ENCODE assay signal across 13 cellular contexts in the genomic region with DNA sequence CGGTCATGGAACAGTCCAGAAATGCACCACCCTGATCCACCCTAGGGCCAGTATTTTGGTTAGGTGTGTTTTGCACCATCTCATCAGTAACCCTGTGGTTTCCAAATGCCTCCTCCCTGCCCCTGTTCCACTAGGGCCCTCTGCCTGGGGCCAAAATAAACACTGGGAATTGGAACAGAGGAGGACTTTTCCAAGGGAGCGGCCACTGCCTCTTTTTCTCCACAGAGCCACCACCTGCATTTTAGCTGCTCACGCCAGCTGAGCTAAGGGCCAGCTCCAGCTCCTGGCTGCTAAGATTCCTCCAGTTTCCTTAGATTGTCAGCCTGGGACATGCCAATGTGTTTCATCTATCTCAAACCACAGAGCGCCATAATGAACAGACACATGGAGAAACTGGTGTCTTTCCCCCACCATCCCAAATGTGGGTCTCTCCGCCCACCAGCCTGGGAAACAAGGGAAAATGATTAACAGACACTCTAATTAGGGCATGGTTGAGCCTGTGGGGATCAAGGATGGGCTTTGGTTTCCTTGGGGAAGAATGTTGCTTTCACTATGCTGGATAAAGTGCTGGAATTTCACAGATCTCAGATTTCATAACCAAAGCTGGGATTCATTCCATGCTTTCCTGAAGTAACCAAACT. TPM values are rescaled to one million over a fixed set of nuclear protein-coding genes. Genes with fewer than 3 reads are reported as not detected.
DNase-seq lines count a peak whose midpoint lies in the region; ATAC-seq, FAIRE-seq and TF ChIP-seq lines count a peak whose summit lies in the region.
"Had no signal": no experiment of that assay in that cellular context is flagged by ENCODE, and none has a peak within 500 bp of the region (broad histone marks: within the 10 kb centered on the region; RNA-seq: fewer than 3 reads in every experiment).

No MANE protein-coding gene starts in this region.

- POLR2A ChIA-PET in MCF 10A (lab: Yijun Ruan, JAX): interaction anchor here (0.7 to 8.4 kb wide), 21 partner anchors 8 to 802 kb away, joined by 3 to 61 read pairs (median 4); no protein-coding TSS in a partner anchor

- DNase-seq in GM23248 (peak; percentile 55), MCF 10A (ENCODE audit: unreplicated experiment) (peak; percentile 86), hepatic stellate cell (ENCODE audit: low spot score) (peak; percentile 49), smooth muscle cell (lab: John Stamatoyannopoulos, UW; ENCODE audit: unreplicated experiment) (no peak), RCC 7860 (ENCODE audit: low spot score) (no peak), ecto neural progenitor cell (ENCODE audit: low spot score) (no peak), NCI-H1417 treated with DMSO at 0.1 percent for 48 hours (lab: John Stamatoyannopoulos, UW) (no peak)
- DNase-seq: Kasumi-1; naive thymus-derived CD4-positive, alpha-beta T cell; NCI-H524 treated with DMSO at 0.1 percent for 48 hours; stimulated activated CD4-positive, alpha-beta T cell treated with anti-CD3 and anti-CD28 coated beads, Interleukin-4, amount 100 ng/mL, for 1 hour; testis had no signal

- CTCF ChIA-PET in MCF 10A (lab: Yijun Ruan, JAX): interaction anchor here (0.5 to 15.6 kb wide), 10 partner anchors 9 to 171 kb away, joined by 3 to 264 read pairs (median 4); no protein-coding TSS in a partner anchor

- H3K36me3 ChIP-seq in GM23248 (ENCODE audit: low read depth) (no peaks in the 10 kb centered on the region), smooth muscle cell (ENCODE audit: low read depth) (no peaks in the 10 kb centered on the region)

- H3K79me2 ChIP-seq in GM23248 (ENCODE audit: insufficient read depth) (no peaks in the 10 kb centered on the region), smooth muscle cell (ENCODE audit: low read depth) (no peaks in the 10 kb centered on the region)

- no peak for FAIRE-seq in RCC 7860 (lab: Jason Lieb, UNC)

- no TSS peak for BruUV-seq in MCF 10A (replicated peaks; lab: Mats Ljungman, UMichigan)

- no peaks in the 10 kb centered on the region for H3K9me3 Mint-ChIP-seq in MCF 10A (ENCODE audit: unreplicated experiment)
- H3K9me3 Mint-ChIP-seq: naive thymus-derived CD4-positive, alpha-beta T cell had no signal

- in situ Hi-C loops in GM23248 (cut with MboI): loop anchor here (25.0 kb wide), 1 partner anchor 777 kb away; the partner anchor contains the start of gene AKR1E2

- ATAC-seq in GM18520 (IDR thresholded peaks at IDR 0.05; ENCODE audit: unreplicated experiment): no peak
- ATAC-seq: naive thymus-derived CD4-positive, alpha-beta T cell had no signal

- H3K4me2 ChIP-seq in GM23248 (ENCODE audit: unreplicated experiment) (peak overlapping the region; percentile 64), smooth muscle cell (peak overlapping the region; percentile 3)

- H3K9ac ChIP-seq in GM23248 (no peak overlapping the region), smooth muscle cell (ENCODE audit: low read depth) (no peak overlapping the region)

- H3K36me3 Mint-ChIP-seq in MCF 10A (ENCODE audit: insufficient read depth, unreplicated experiment): peaks cover 5% of the 10 kb centered on the region
- H3K36me3 Mint-ChIP-seq: naive thymus-derived CD4-positive, alpha-beta T cell had no signal

- H4K20me1 ChIP-seq in GM23248 (ENCODE audit: insufficient read depth): no peaks in the 10 kb centered on the region
- H4K20me1 ChIP-seq in smooth muscle cell (ENCODE audit: low read depth): no peaks in the 10 kb centered on the region

- no peaks in the 10 kb centered on the region for H3K9me3 ChIP-seq in GM23248 (ENCODE audit: low read depth)
- no peaks in the 10 kb centered on the region for H3K9me3 ChIP-seq in smooth muscle cell (replicated peaks; ENCODE audit: low read depth)
- H3K9me3 ChIP-seq: testis had no signal

- H3K27me3 ChIP-seq in GM23248 (replicated peaks; ENCODE audit: insufficient read depth): no peaks in the 10 kb centered on the region
- no peaks in the 10 kb centered on the region for H3K27me3 ChIP-seq in smooth muscle cell (ENCODE audit: low read depth)
- H3K27me3 ChIP-seq: testis had no signal

- H3K27ac Mint-ChIP-seq in MCF 10A (ENCODE audit: low read depth, unreplicated experiment): peak overlapping the region; percentile 93
- H3K27ac Mint-ChIP-seq: naive thymus-derived CD4-positive, alpha-beta T cell had no signal

- peak overlapping the region; percentile 19 for H3K4me3 Mint-ChIP-seq in MCF 10A (ENCODE audit: unreplicated experiment)
- H3K4me3 Mint-ChIP-seq: naive thymus-derived CD4-positive, alpha-beta T cell had no signal

- H3F3A ChIP-seq in GM23248 (ENCODE audit: insufficient read depth) (peaks cover 11% of the 10 kb centered on the region; the same call in 1 of the 2 replicates), smooth muscle cell (ENCODE audit: low read depth) (no peaks in the 10 kb centered on the region)

- H3K4me3 ChIP-seq in GM23248 (peak overlapping the region; percentile 44), smooth muscle cell (no peak overlapping the region)
- H3K4me3 ChIP-seq: testis had no signal

- H3K27ac ChIP-seq in GM23248 (peak overlapping the region; percentile 43), smooth muscle cell (ENCODE audit: low read depth) (peak overlapping the region; percentile 15)
- H3K27ac ChIP-seq: testis had no signal

- intact Hi-C loops in MCF 10A (cut with micrococcal nuclease): no loop called here

- 55 to 63% methylated on average over 5 of the region's 5 CpGs for WGBS in GM23248 (ENCODE audit: low coverage in 1 of 2, low lambda C conversion rate in 2 of 2, missing lambda C conversion rate in 2 of 2), 2 experiments
- 47% methylated on average over 5 of the region's 5 CpGs for WGBS in smooth muscle cell (ENCODE audit: low lambda C conversion rate)

- TF ChIP-seq CTCF in MCF 10A (IDR thresholded peaks at IDR 0.05; ENCODE audit: unreplicated experiment): no peak
- TF ChIP-seq CTCF in smooth muscle cell (IDR thresholded peaks at IDR 0.05; ENCODE audit: borderline replicate concordance, insufficient read depth, poor library complexity, severe bottlenecking): no peak

- no peaks in the 10 kb centered on the region for H3K9me2 ChIP-seq in GM23248 (ENCODE audit: insufficient read depth)

- H3K4me1 ChIP-seq in GM23248 (ENCODE audit: insufficient read depth) (peaks cover 42% of the 10 kb centered on the region), smooth muscle cell (ENCODE audit: low read depth) (peaks cover 9% of the 10 kb centered on the region)

- no peaks in the 10 kb centered on the region for H3K27me3 Mint-ChIP-seq in MCF 10A (ENCODE audit: insufficient read depth, unreplicated experiment)

- H2AFZ ChIP-seq in GM23248 (peak overlapping the region; percentile 13; the same call in 1 of the 2 replicates), smooth muscle cell (ENCODE audit: low read depth) (no peak overlapping the region)

- H3K4me1 Mint-ChIP-seq in MCF 10A (ENCODE audit: insufficient read depth, unreplicated experiment): peaks cover 72% of the 10 kb centered on the region
- H3K4me1 Mint-ChIP-seq: naive thymus-derived CD4-positive, alpha-beta T cell had no signal

RNA-seq across cellular contexts. Expression of gene ASB13, which starts 52.2 kb away (rescaled TPM):
- total RNA-seq in GM23248 (2014; rRNA removed; shearing (Covaris generic)): 5.6 and 8.9 TPM in 2 replicates
- polyA plus RNA-seq in GM23248 (2016; fragmentation: Nextera tagmentation; extraction: Ambion mirVana) (7.5 and 8.9 TPM in 2 replicates), smooth muscle cell (26.4 and 34.7 TPM in 2 replicates)
- total RNA-seq in MCF 10A (2022) (16.3 and 20.7 TPM in 2 replicates), smooth muscle cell (12.6 and 22.6 TPM in 2 replicates)

Comparison
In these comparisons a context has a peak if more than half of its experiments do, and no peak if none do; other contexts are left out.
1. DNase-seq: peak in GM23248 (single experiment), MCF 10A (single experiment) and hepatic stellate cell (single experiment); none in smooth muscle cell (single experiment), RCC 7860 (single experiment), ecto neural progenitor cell (single experiment) and NCI-H1417 treated with DMSO at 0.1 percent for 48 hours (single experiment).